In the genomic region with DNA sequence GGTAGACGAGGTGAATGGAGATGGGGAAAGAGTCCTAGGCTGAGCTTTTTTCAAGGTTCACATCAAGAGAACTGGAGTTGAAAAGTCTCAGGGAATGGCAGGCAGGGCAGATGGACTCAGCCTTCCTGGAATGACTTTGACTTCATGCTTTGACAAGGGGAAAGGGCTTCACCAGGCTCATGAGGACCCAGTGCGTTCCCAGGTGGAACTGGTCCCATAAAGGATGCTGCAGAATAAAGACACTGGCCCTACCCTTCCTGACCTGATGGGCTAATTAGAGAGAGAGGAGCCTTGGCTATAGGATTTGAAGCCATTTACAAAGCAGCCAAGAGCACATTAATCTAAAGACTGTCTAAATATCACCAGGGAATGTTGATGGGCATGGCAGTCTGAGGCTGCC, we compare ENCODE assay signal across 21 cellular contexts.
"Had no signal": no experiment of that assay in that cellular context is flagged by ENCODE, and none has a peak within 500 bp of the region (broad histone marks: within the 10 kb centered on the region; RNA-seq: fewer than 3 reads in every experiment).

No MANE protein-coding gene starts in this region.

- DNase-seq: activated CD4-positive, alpha-beta memory T cell treated with anti-CD3 and anti-CD28 coated beads, Interleukin-2, amount 10 ng/mL, durations not matched to agents 7 days and 5 days; activated CD4-positive, alpha-beta T cell treated with anti-CD3 and anti-CD28 coated beads for 36 hours; activated CD4-positive, alpha-beta T cell treated with anti-CD3 and anti-CD28 coated beads, Interleukin-2, amount 10 ng/mL, durations not matched to agents 7 days and 5 days; activated CD4-positive, alpha-beta T cell treated with anti-CD3 and anti-CD28 coated beads, Interleukin-2, amount 50 U/mL, for 4 hours; activated CD4-positive, CD25-positive, alpha-beta regulatory T cell; activated CD4-positive, CD25-positive, alpha-beta regulatory T cell treated with anti-CD3 and anti-CD28 coated beads, Interleukin-2, amount 50 U/mL, for 72 hours; activated CD8-positive, alpha-beta memory T cell treated with anti-CD3 and anti-CD28 coated beads, Interleukin-2, amount 50 U/mL, for 48 hours; activated effector memory CD4-positive, alpha-beta T cell treated with Interleukin-2 at 50 U/mL for 16 hours; activated gamma-delta T cell treated with Interleukin-2 at 50 U/mL for 16 hours; activated naive CD4-positive, alpha-beta T cell treated with anti-CD3 and anti-CD28 coated beads, Interleukin-2, amount 50 U/mL, for 16 hours; activated naive CD4-positive, alpha-beta T cell treated with Interleukin-2 at 50 U/mL for 16 hours; activated T-cell treated with anti-CD3 and anti-CD28 coated beads for 4 hours; activated T-cell treated with anti-CD3 and anti-CD28 coated beads, Interleukin-2, amount 50 U/mL, for 4 hours; amniotic stem cell; anterior cingulate cortex; brain microvascular endothelial cell; effector CD8-positive, alpha-beta T cell; foreskin fibroblast; T-helper 2 cell had no signal

- H3K36me3 ChIP-seq: brain microvascular endothelial cell had no signal

- H3K27me3 ChIP-seq: brain microvascular endothelial cell had no signal

- H3K27ac ChIP-seq: brain microvascular endothelial cell, epithelial cell of prostate had no signal

- ATAC-seq: activated CD4-positive, alpha-beta T cell treated with anti-CD3 and anti-CD28 coated beads for 36 hours; activated T-cell treated with anti-CD3 and anti-CD28 coated beads, Interleukin-2, amount 50 U/mL, for 4 hours; activated T-helper 17 cell treated with anti-CD3 and anti-CD28 coated beads, Interleukin-2, amount 50 U/mL, for 72 hours had no signal
